Comparison of ENCODE assay signal across 1 cellular context in genomic region chr9:128339761-128340690, GRCh38.
TF ChIP-seq lines count a peak whose summit lies in the region.

Gene SLC27A4, plus strand, starts transcription at chr9:128340527. Its CDS starts 2,606 bp downstream, at chr9:128343133.

TF ChIP-seq in HepG2, 621 proteins besides CTCF, POLR2A, EP300 and RAD21 (continued from another document and continues in another):
- TF ChIP-seq ATF6 (CRISPR knock-in tag; conservative IDR thresholded peaks at IDR 0.05) (no peak), SAP130 (CRISPR knock-in tag; IDR thresholded peaks at IDR 0.05; ENCODE audit: low read depth) (peak; percentile 73), NKX3-1 (CRISPR knock-in tag; IDR thresholded peaks at IDR 0.05) (no peak), PREB (CRISPR knock-in tag; IDR thresholded peaks at IDR 0.05) (no peak), ZNF629 (CRISPR knock-in tag; conservative IDR thresholded peaks at IDR 0.05) (no peak), PHF5A (CRISPR knock-in tag; IDR thresholded peaks at IDR 0.05; ENCODE audit: low read depth, unreplicated experiment) (no peak), AGO1 (IDR thresholded peaks at IDR 0.05; ENCODE audit: low read depth, low read length, poor library complexity, severe bottlenecking) (peak; percentile 28), STAT6 (CRISPR knock-in tag; IDR thresholded peaks at IDR 0.05; ENCODE audit: borderline replicate concordance) (no peak), FOXP1 (IDR thresholded peaks at IDR 0.05) (no peak), FOXP1 (CRISPR knock-in tag; IDR thresholded peaks at IDR 0.05) (0 out of 2 replicates have a peak, but pooled peaks have one; percentile 7), ZNF530 (CRISPR knock-in tag; IDR thresholded peaks at IDR 0.05; ENCODE audit: low read depth) (no peak), TFDP1 (CRISPR knock-in tag; IDR thresholded peaks at IDR 0.05; ENCODE audit: borderline replicate concordance) (peak; percentile 66; the same call in 1 of the 2 replicates), TBX3 (IDR thresholded peaks at IDR 0.05; ENCODE audit: borderline replicate concordance) (no peak), ATF1 (CRISPR knock-in tag; IDR thresholded peaks at IDR 0.05) (no peak), IKZF1 (IDR thresholded peaks at IDR 0.05) (no peak), ZNF253 (CRISPR knock-in tag; IDR thresholded peaks at IDR 0.05; ENCODE audit: borderline replicate concordance) (no peak), GTF3A (CRISPR knock-in tag; conservative IDR thresholded peaks at IDR 0.05) (no peak), ZBTB20 (CRISPR knock-in tag; IDR thresholded peaks at IDR 0.05; ENCODE audit: borderline replicate concordance, low read depth) (peak; percentile 41; the same call in 1 of the 2 replicates), RNF2 (conservative IDR thresholded peaks at IDR 0.05; ENCODE audit: low read depth) (no peak), DNMT3B (CRISPR knock-in tag; conservative IDR thresholded peaks at IDR 0.05) (no peak), ISX (CRISPR knock-in tag; conservative IDR thresholded peaks at IDR 0.05) (no peak), FOXK2 (IDR thresholded peaks at IDR 0.05) (no peak), SIN3B (IDR thresholded peaks at IDR 0.05; ENCODE audit: low read length) (no peak), PHF21A (CRISPR knock-in tag; IDR thresholded peaks at IDR 0.05) (no peak; the same call in 1 of the 2 replicates), ZNF891 (CRISPR knock-in tag; IDR thresholded peaks at IDR 0.05) (no peak), HNRNPUL1 (IDR thresholded peaks at IDR 0.05; ENCODE audit: low read depth, low read length) (no peak), THAP7 (CRISPR knock-in tag; IDR thresholded peaks at IDR 0.05) (no peak), ZKSCAN5 (CRISPR knock-in tag; IDR thresholded peaks at IDR 0.05) (no peak), PAWR (CRISPR knock-in tag; IDR thresholded peaks at IDR 0.05; ENCODE audit: borderline replicate concordance) (no peak), THAP8 (CRISPR knock-in tag; IDR thresholded peaks at IDR 0.05; ENCODE audit: borderline replicate concordance) (no peak), ZNF12 (CRISPR knock-in tag; IDR thresholded peaks at IDR 0.05) (no peak), PRDM15 (CRISPR knock-in tag; IDR thresholded peaks at IDR 0.05) (peak; percentile 90), ZBTB40 (IDR thresholded peaks at IDR 0.05) (no peak), ZBTB40 (CRISPR knock-in tag; IDR thresholded peaks at IDR 0.05) (peak; percentile 23; the same call in 1 of the 2 replicates), MYNN (CRISPR knock-in tag; IDR thresholded peaks at IDR 0.05; ENCODE audit: low read depth) (no peak), KMT2A (CRISPR knock-in tag; IDR thresholded peaks at IDR 0.05) (no peak), YEATS2 (CRISPR knock-in tag; IDR thresholded peaks at IDR 0.05; ENCODE audit: borderline replicate concordance) (no peak), ZNF335 (CRISPR knock-in tag; IDR thresholded peaks at IDR 0.05) (no peak), ZNF777 (CRISPR knock-in tag; IDR thresholded peaks at IDR 0.05) (no peak)
